In genomic region chr21:25458484-25458883, GRCh38 we compare ENCODE assay signal across 18 cellular contexts.
DNase-seq lines count a peak whose midpoint lies in the region; ATAC-seq and TF ChIP-seq lines count a peak whose summit lies in the region.
"Had no signal": no experiment of that assay in that cellular context is flagged by ENCODE, and none has a peak within 500 bp of the region (broad histone marks: within the 10 kb centered on the region; RNA-seq: fewer than 3 reads in every experiment).

No MANE protein-coding gene starts in this region.

- H3K4me1 ChIP-seq in CD8-positive, alpha-beta memory T cell (ENCODE audit: insufficient read depth, low read length), result peaks cover 8% of the 10 kb centered on the region
- H3K4me1 ChIP-seq in mesenchymal stem cell (ENCODE audit: control insufficient read depth, insufficient read depth, low read depth, low read length) (no peaks in the 10 kb centered on the region), neuronal stem cell (ENCODE audit: control insufficient read depth in 2 of 2, insufficient read depth in 1 of 2, low read depth in 1 of 2, low read length in 2 of 2) (no peaks in the 10 kb centered on the region)

- CTCF ChIA-PET in CD8-positive, alpha-beta memory T cell (lab: Charles Lee), result no interaction called here
- CTCF ChIA-PET in activated CD4-positive, alpha-beta memory T cell treated with anti-CD3 and anti-CD28 coated beads for 36 hours (lab: Charles Lee), result interaction anchor here (1.6 kb wide), 1 partner anchor 37 kb away, joined by 5 read pairs; no protein-coding TSS in a partner anchor

- peaks cover 8% of the 10 kb centered on the region for H3K36me3 Mint-ChIP-seq in T-helper 1 cell treated with Interleukin-12 subunit alpha and Interleukin-12 subunit beta and Interleukin-4 antibody, amounts not matched to agents 30 μg/mL and 1 μg/mL, for 36 hours (ENCODE audit: low read depth)
- no peaks in the 10 kb centered on the region for H3K36me3 Mint-ChIP-seq in CD8-positive, alpha-beta memory T cell
- H3K36me3 Mint-ChIP-seq in activated CD4-positive, alpha-beta memory T cell treated with anti-CD3 and anti-CD28 coated beads for 36 hours, result peaks cover 10% of the 10 kb centered on the region

- H3K4me3 Mint-ChIP-seq in T-helper 1 cell treated with Interleukin-12 subunit alpha and Interleukin-12 subunit beta and Interleukin-4 antibody, amounts not matched to agents 30 μg/mL and 1 μg/mL, for 36 hours, result no peak overlapping the region
- H3K4me3 Mint-ChIP-seq in CD8-positive, alpha-beta memory T cell, result peak overlapping the region in 4 of 7 donors; percentile 15 to 23 (median 16)
- H3K4me3 Mint-ChIP-seq in activated CD4-positive, alpha-beta memory T cell treated with anti-CD3 and anti-CD28 coated beads for 36 hours, result peak overlapping the region; percentile 6

- no peaks in the 10 kb centered on the region for H3K9me3 ChIP-seq in CD8-positive, alpha-beta memory T cell (ENCODE audit: low read length)
- H3K9me3 ChIP-seq in mesenchymal stem cell (ENCODE audit: control insufficient read depth, low read length), result no peaks in the 10 kb centered on the region
- H3K9me3 ChIP-seq in neuronal stem cell (replicated peaks in 1 of 2; ENCODE audit: control insufficient read depth in 2 of 2, insufficient read depth in 1 of 2, low read depth in 1 of 2, low read length in 2 of 2), result no peaks in the 10 kb centered on the region
- H3K9me3 ChIP-seq: spleen had no signal

- H2BK12ac ChIP-seq in mesenchymal stem cell (ENCODE audit: low read length in 2 of 2), result no peak overlapping the region
- no peak overlapping the region for H2BK12ac ChIP-seq in neuronal stem cell (ENCODE audit: low read length)

- no peak overlapping the region for H3K27ac ChIP-seq in CD8-positive, alpha-beta memory T cell (ENCODE audit: low read depth, low read length)
- H3K27ac ChIP-seq in mesenchymal stem cell (ENCODE audit: low read length, poor library complexity, severe bottlenecking), result no peak overlapping the region
- H3K27ac ChIP-seq in neuronal stem cell (replicated peaks; ENCODE audit: low read length), result no peak overlapping the region
- H3K27ac ChIP-seq: 22Rv1 had no signal

- no peaks in the 10 kb centered on the region for H3K27me3 Mint-ChIP-seq in T-helper 1 cell treated with Interleukin-12 subunit alpha and Interleukin-12 subunit beta and Interleukin-4 antibody, amounts not matched to agents 30 μg/mL and 1 μg/mL, for 36 hours (ENCODE audit: low read depth)
- H3K27me3 Mint-ChIP-seq in CD8-positive, alpha-beta memory T cell, result no peaks in the 10 kb centered on the region
- no peaks in the 10 kb centered on the region for H3K27me3 Mint-ChIP-seq in activated CD4-positive, alpha-beta memory T cell treated with anti-CD3 and anti-CD28 coated beads for 36 hours

- H3K36me3 ChIP-seq in CD8-positive, alpha-beta memory T cell (ENCODE audit: insufficient read depth, low read length), result no peaks in the 10 kb centered on the region
- H3K36me3 ChIP-seq in mesenchymal stem cell (ENCODE audit: control insufficient read depth in 1 of 2, insufficient read depth in 2 of 2, low read depth in 1 of 2, low read length in 2 of 2), result no peaks in the 10 kb centered on the region
- no peaks in the 10 kb centered on the region for H3K36me3 ChIP-seq in neuronal stem cell (replicated peaks in 1 of 2; ENCODE audit: control insufficient read depth in 2 of 2, insufficient read depth in 2 of 2, low read length in 2 of 2)
- H3K36me3 ChIP-seq: spleen had no signal

- H2BK15ac ChIP-seq in mesenchymal stem cell (ENCODE audit: low read depth, poor library complexity, severe bottlenecking) (no peak overlapping the region), neuronal stem cell (ENCODE audit: low read length) (no peak overlapping the region)

- ATAC-seq in omental fat pad (ENCODE audit: low FRiP score), result no peak

- DNase-seq in T-helper 1 cell (no peak), mesenchymal stem cell (no peak), neuronal stem cell (ENCODE audit: low spot score) (no peak), omental fat pad (ENCODE audit: low spot score) (no peak), A172 (ENCODE audit: low spot score) (no peak)
- no peak for DNase-seq in CD8-positive, alpha-beta memory T cell
- DNase-seq in activated CD4-positive, alpha-beta memory T cell treated with anti-CD3 and anti-CD28 coated beads for 36 hours, result no peak
- DNase-seq: activated CD4-positive, alpha-beta T cell treated with anti-CD3 and anti-CD28 coated beads, Interleukin-2, amount 50 U/mL, for 1 hour; activated effector memory CD4-positive, alpha-beta T cell treated with anti-CD3 and anti-CD28 coated beads, Interleukin-2, amount 50 U/mL, for 16 hours; DMS79 treated with DMSO at 0.1 percent for 48 hours; H7; hippocampal formation; NCI-H1436 treated with DMSO at 0.1 percent for 48 hours; NCI-H2171 treated with DMSO at 0.1 percent for 48 hours; NCI-H748 treated with DMSO at 0.1 percent for 48 hours; spleen had no signal

- no peak overlapping the region for H3K14ac ChIP-seq in mesenchymal stem cell (ENCODE audit: low read length in 2 of 2)
- H3K14ac ChIP-seq in neuronal stem cell (ENCODE audit: low read length), result no peak overlapping the region

- H3K79me1 ChIP-seq in mesenchymal stem cell (replicated peaks; ENCODE audit: low read length, poor library complexity, severe bottlenecking) (no peaks in the 10 kb centered on the region), neuronal stem cell (ENCODE audit: low read depth, low read length) (no peaks in the 10 kb centered on the region)

- H3K4me3 ChIP-seq in CD8-positive, alpha-beta memory T cell (ENCODE audit: low read length), result no peak overlapping the region
- H3K4me3 ChIP-seq in mesenchymal stem cell (ENCODE audit: insufficient read depth in 1 of 2, low read depth in 1 of 2, low read length in 2 of 2), result no peak overlapping the region
- H3K4me3 ChIP-seq in neuronal stem cell (ENCODE audit: low read length in 2 of 2), result no peak overlapping the region
- H3K4me3 ChIP-seq: spleen had no signal

- no peak overlapping the region for H3K9ac ChIP-seq in mesenchymal stem cell (ENCODE audit: low read length)
- no peak overlapping the region for H3K9ac ChIP-seq in neuronal stem cell (ENCODE audit: low read depth, low read length, poor library complexity)

- H3K4me1 Mint-ChIP-seq in T-helper 1 cell treated with Interleukin-12 subunit alpha and Interleukin-12 subunit beta and Interleukin-4 antibody, amounts not matched to agents 30 μg/mL and 1 μg/mL, for 36 hours (ENCODE audit: low read depth), result peaks cover 33% of the 10 kb centered on the region
- peaks cover 15 to 36% (median 35%) of the 10 kb centered on the region in 3 donors for H3K4me1 Mint-ChIP-seq in CD8-positive, alpha-beta memory T cell
- peaks cover 81% of the 10 kb centered on the region for H3K4me1 Mint-ChIP-seq in activated CD4-positive, alpha-beta memory T cell treated with anti-CD3 and anti-CD28 coated beads for 36 hours (ENCODE audit: low read depth)

- H3K4me2 ChIP-seq in mesenchymal stem cell (ENCODE audit: low read length, poor library complexity, severe bottlenecking) (no peak overlapping the region), neuronal stem cell (ENCODE audit: insufficient read depth, low read length, poor library complexity, severe bottlenecking) (no peak overlapping the region)

- H3K23ac ChIP-seq in mesenchymal stem cell (ENCODE audit: low read length in 2 of 2) (no peak overlapping the region), neuronal stem cell (ENCODE audit: low read depth, low read length, poor library complexity) (no peak overlapping the region)

- no peak overlapping the region for H4K8ac ChIP-seq in mesenchymal stem cell (ENCODE audit: low read length)
- no peak overlapping the region for H4K8ac ChIP-seq in neuronal stem cell (ENCODE audit: low read depth, low read length)

- WGBS in mesenchymal stem cell, result no CpG with 5 or more reads among the region's 1 CpG
- no CpG with 5 or more reads among the region's 1 CpG for WGBS in neuronal stem cell (ENCODE audit: extremely low coverage in 2 of 2, insufficient read length in 2 of 2, insufficient replicate concordance in 1 of 2), 2 donors

- H2AK5ac ChIP-seq in mesenchymal stem cell (ENCODE audit: low read length, severe bottlenecking), result peak overlapping the region; percentile 66
- no peak overlapping the region for H2AK5ac ChIP-seq in neuronal stem cell (ENCODE audit: low read depth, low read length)

- H2AFZ ChIP-seq in mesenchymal stem cell (ENCODE audit: low read depth, low read length), result no peak overlapping the region
- H2AFZ ChIP-seq in neuronal stem cell (ENCODE audit: low read length), result no peak overlapping the region

- H2BK5ac ChIP-seq in mesenchymal stem cell (ENCODE audit: low read depth, low read length, poor library complexity, severe bottlenecking) (no peak overlapping the region), neuronal stem cell (ENCODE audit: low read length) (no peak overlapping the region)

- H3K4ac ChIP-seq in mesenchymal stem cell (ENCODE audit: low read depth in 1 of 2, low read length in 2 of 2) (no peak overlapping the region), neuronal stem cell (ENCODE audit: low read length) (no peak overlapping the region)

- no peak for TF ChIP-seq CTCF in omental fat pad (IDR thresholded peaks at IDR 0.05)

- H2BK120ac ChIP-seq in mesenchymal stem cell (ENCODE audit: low read depth, low read length) (no peak overlapping the region), neuronal stem cell (ENCODE audit: low read depth, low read length) (no peak overlapping the region)

- H3K18ac ChIP-seq in mesenchymal stem cell (ENCODE audit: low read depth in 1 of 2, low read length in 2 of 2) (no peak overlapping the region), neuronal stem cell (ENCODE audit: low read length) (no peak overlapping the region)

- no peaks in the 10 kb centered on the region for H3K27me3 ChIP-seq in CD8-positive, alpha-beta memory T cell (ENCODE audit: insufficient read depth, low read length, poor library complexity, severe bottlenecking)
- H3K27me3 ChIP-seq in mesenchymal stem cell (ENCODE audit: control insufficient read depth in 1 of 2, insufficient read depth in 1 of 2, low read length in 2 of 2) (no peaks in the 10 kb centered on the region), neuronal stem cell (ENCODE audit: control insufficient read depth in 3 of 3, insufficient read depth in 3 of 3, low read depth in 1 of 3, low read length in 3 of 3) (no peaks in the 10 kb centered on the region)
- H3K27me3 ChIP-seq: spleen had no signal

- intact Hi-C loops in activated CD4-positive, alpha-beta memory T cell treated with anti-CD3 and anti-CD28 coated beads for 36 hours (cut with micrococcal nuclease), result no loop called here

- H3K27ac Mint-ChIP-seq in T-helper 1 cell treated with Interleukin-12 subunit alpha and Interleukin-12 subunit beta and Interleukin-4 antibody, amounts not matched to agents 30 μg/mL and 1 μg/mL, for 36 hours, result peak overlapping the region; percentile 43
- peak overlapping the region in 6 of 8 donors; percentile 15 to 86 (median 74) for H3K27ac Mint-ChIP-seq in CD8-positive, alpha-beta memory T cell
- H3K27ac Mint-ChIP-seq in activated CD4-positive, alpha-beta memory T cell treated with anti-CD3 and anti-CD28 coated beads for 36 hours, result peak overlapping the region; percentile 89

- H3K9me3 Mint-ChIP-seq in T-helper 1 cell treated with Interleukin-12 subunit alpha and Interleukin-12 subunit beta and Interleukin-4 antibody, amounts not matched to agents 30 μg/mL and 1 μg/mL, for 36 hours, result no peaks in the 10 kb centered on the region
- H3K9me3 Mint-ChIP-seq in CD8-positive, alpha-beta memory T cell, result no peaks in the 10 kb centered on the region
- H3K9me3 Mint-ChIP-seq in activated CD4-positive, alpha-beta memory T cell treated with anti-CD3 and anti-CD28 coated beads for 36 hours, result no peaks in the 10 kb centered on the region

- POLR2A ChIA-PET in CD8-positive, alpha-beta memory T cell (lab: Charles Lee), result no interaction called here
- POLR2A ChIA-PET in activated CD4-positive, alpha-beta memory T cell treated with anti-CD3 and anti-CD28 coated beads for 36 hours (lab: Charles Lee), result interaction anchor here (1.0 to 4.6 kb wide), 10 partner anchors 7 to 120 kb away, joined by 3 to 41 read pairs (median 18); no protein-coding TSS in a partner anchor

- H4K91ac ChIP-seq in mesenchymal stem cell (ENCODE audit: low read length), result no peak overlapping the region
- H4K91ac ChIP-seq in neuronal stem cell (ENCODE audit: low read depth, low read length, poor library complexity), result no peak overlapping the region
